2 cellular contexts compared by ENCODE assay signal in genomic region chr21:39630191-39630591, GRCh38.
TF ChIP-seq lines count a peak whose summit lies in the region.

No MANE protein-coding gene starts in this region.

TF ChIP-seq in HCT116, 20 proteins besides CTCF, POLR2A, EP300 and RAD21:
- TF ChIP-seq POLR2AphosphoS5 (IDR thresholded peaks at IDR 0.05; ENCODE audit: low read depth, low read length) (peak; percentile 16; the same call in 1 of the 2 replicates), YY1 (IDR thresholded peaks at IDR 0.05; ENCODE audit: extremely low read depth, insufficient replicate concordance, low read depth, low read length) (peak; percentile 12), ATF3 (IDR thresholded peaks at IDR 0.05) (no peak), ZBTB33 (IDR thresholded peaks at IDR 0.05; ENCODE audit: extremely low read depth, insufficient replicate concordance, low read length) (no peak)
TF ChIP-seq in HCT116: peak in this region for 2.

TF ChIP-seq in SK-N-SH, 30 proteins besides CTCF, POLR2A, EP300 and RAD21:
- no peak for TF ChIP-seq GATA2 (CRISPR knock-in tag; IDR thresholded peaks at IDR 0.05)
- TF ChIP-seq MAX (IDR thresholded peaks at IDR 0.05; ENCODE audit: low read depth): no peak
- no peak for TF ChIP-seq FOSL2 (IDR thresholded peaks at IDR 0.05; ENCODE audit: borderline replicate concordance, low read depth)
- TF ChIP-seq RFX5 (IDR thresholded peaks at IDR 0.05; ENCODE audit: low read length): no peak
- TF ChIP-seq ELF1 (IDR thresholded peaks at IDR 0.05): no peak
- no peak for TF ChIP-seq NFIC (IDR thresholded peaks at IDR 0.05; ENCODE audit: borderline replicate concordance)
- TF ChIP-seq SMC3 (IDR thresholded peaks at IDR 0.05; ENCODE audit: low read depth, low read length): no peak
- TF ChIP-seq IRF3 (IDR thresholded peaks at IDR 0.05; ENCODE audit: low read depth, low read length): no peak
- TF ChIP-seq FOXM1 (IDR thresholded peaks at IDR 0.05; ENCODE audit: low read depth): no peak
- no peak for TF ChIP-seq ZBTB33 (IDR thresholded peaks at IDR 0.05; ENCODE audit: borderline replicate concordance, low read depth)
- 0 out of 2 replicates have a peak, but pooled peaks have one; percentile 32 for TF ChIP-seq TCF12 (IDR thresholded peaks at IDR 0.05)
- TF ChIP-seq MEF2A (IDR thresholded peaks at IDR 0.05; ENCODE audit: borderline replicate concordance, low read depth): no peak
- peak; percentile 61 for TF ChIP-seq PBX3 (IDR thresholded peaks at IDR 0.05)
- TF ChIP-seq NRF1 (IDR thresholded peaks at IDR 0.05; ENCODE audit: low read depth, low read length): no peak
- TF ChIP-seq JUND (IDR thresholded peaks at IDR 0.05): peak; percentile 48
